20 cellular contexts compared by ENCODE assay signal in genomic region chr4:153206534-153206933, GRCh38. TPM values are rescaled to one million over a fixed set of nuclear protein-coding genes. Genes with fewer than 3 reads are reported as not detected.
DNase-seq lines count a peak whose midpoint lies in the region; ATAC-seq and TF ChIP-seq lines count a peak whose summit lies in the region.
"Had no signal": no experiment of that assay in that cellular context is flagged by ENCODE, and none has a peak within 500 bp of the region (broad histone marks: within the 10 kb centered on the region; RNA-seq: fewer than 3 reads in every experiment).

No MANE protein-coding gene starts in this region.

- H3K27ac Mint-ChIP-seq in T-helper 17 cell: no peak overlapping the region
- peak overlapping the region; percentile 99 for H3K27ac Mint-ChIP-seq in neural crest cell (ENCODE audit: unreplicated experiment)
- H3K27ac Mint-ChIP-seq: activated CD4-positive, alpha-beta T cell treated with anti-CD3 and anti-CD28 coated beads, Interleukin-2, amount 10 ng/mL, durations not matched to agents 24 days and 14 days; CD8-positive, alpha-beta T cell; stimulated activated memory B cell treated with anti-CD40 and anti-IgM and Interleukin-4, amounts not matched to agents 10 μg/mL and 1 μg/mL and 100 μg/mL, for 72 hours; T-helper 2 cell treated with Interferon-gamma antibody and Interleukin-4, amounts not matched to agents 5 μg/mL and 100 μg/mL, for 36 hours had no signal

- no peak for TF ChIP-seq CTCF in neural crest cell (conservative IDR thresholded peaks at IDR 0.05)
- TF ChIP-seq CTCF in GM10248 (IDR thresholded peaks at IDR 0.05; ENCODE audit: control extremely low read depth, extremely low read depth, low read depth, missing control alignments): no peak

- CTCF ChIA-PET in GM10248 (lab: Yijun Ruan, JAX): interaction anchor here (1.0 to 1.8 kb wide), 2 partner anchors 8 to 64 kb away, joined by 3 to 7 read pairs; no protein-coding TSS in a partner anchor

- H3K36me3 Mint-ChIP-seq in T-helper 17 cell (ENCODE audit: low read depth): no peaks in the 10 kb centered on the region
- H3K36me3 Mint-ChIP-seq in neural crest cell (ENCODE audit: low read depth): no peaks in the 10 kb centered on the region
- H3K36me3 Mint-ChIP-seq: CD8-positive, alpha-beta T cell; stimulated activated memory B cell treated with anti-CD40 and anti-IgM and Interleukin-4, amounts not matched to agents 10 μg/mL and 1 μg/mL and 100 μg/mL, for 72 hours had no signal

- H3K4me3 ChIP-seq in iPS DF 6.9 (ENCODE audit: low read length): peak overlapping the region; percentile 7; the same call in 1 of the 2 replicates
- H3K4me3 ChIP-seq: skin epidermis, upper lobe of right lung had no signal

- H3K4me3 Mint-ChIP-seq in T-helper 17 cell (peak overlapping the region; percentile 68), neural crest cell (peak overlapping the region; percentile 87)
- H3K4me3 Mint-ChIP-seq: activated CD4-positive, alpha-beta T cell treated with anti-CD3 and anti-CD28 coated beads, Interleukin-2, amount 10 ng/mL, durations not matched to agents 24 days and 14 days; CD8-positive, alpha-beta T cell; stimulated activated memory B cell treated with anti-CD40 and anti-IgM and Interleukin-4, amounts not matched to agents 10 μg/mL and 1 μg/mL and 100 μg/mL, for 72 hours; T-helper 2 cell treated with Interferon-gamma antibody and Interleukin-4, amounts not matched to agents 5 μg/mL and 100 μg/mL, for 36 hours had no signal

- H3K9me3 ChIP-seq in T-helper 17 cell (ENCODE audit: control insufficient read depth, low read length, poor library complexity, severe bottlenecking) (no peaks in the 10 kb centered on the region), iPS DF 6.9 (ENCODE audit: control insufficient read depth, insufficient read depth, low read length) (no peaks in the 10 kb centered on the region)
- H3K9me3 ChIP-seq: pancreas, upper lobe of right lung had no signal

- H3K9me3 Mint-ChIP-seq in neural crest cell: no peaks in the 10 kb centered on the region
- H3K9me3 Mint-ChIP-seq: activated CD4-positive, alpha-beta T cell treated with anti-CD3 and anti-CD28 coated beads, Interleukin-2, amount 10 ng/mL, durations not matched to agents 24 days and 14 days; CD8-positive, alpha-beta T cell; stimulated activated memory B cell treated with anti-CD40 and anti-IgM and Interleukin-4, amounts not matched to agents 10 μg/mL and 1 μg/mL and 100 μg/mL, for 72 hours; T-helper 2 cell treated with Interferon-gamma antibody and Interleukin-4, amounts not matched to agents 5 μg/mL and 100 μg/mL, for 36 hours had no signal

- no peak overlapping the region for H3K27ac ChIP-seq in iPS DF 6.9 (ENCODE audit: low read length)
- H3K27ac ChIP-seq: foreskin keratinocyte, skin epidermis, upper lobe of right lung had no signal

- peaks cover 5% of the 10 kb centered on the region; the same call in 1 of the 2 replicates for H3K4me1 ChIP-seq in iPS DF 6.9 (ENCODE audit: control insufficient read depth, insufficient read depth, low read length)
- H3K4me1 ChIP-seq: upper lobe of right lung had no signal

- POLR2A ChIA-PET in GM10248 (lab: Yijun Ruan, JAX): no interaction called here

- peak; percentile 81 for DNase-seq in ELF-1 (ENCODE audit: low read depth, low spot score)
- no peak for DNase-seq in T-helper 17 cell
- DNase-seq in iPS DF 6.9 (ENCODE audit: low read depth, low spot score): no peak
- DNase-seq in neural crest cell (ENCODE audit: low read depth, low spot score): no peak
- no peak for DNase-seq in activated CD4-positive, alpha-beta T cell treated with anti-CD3 and anti-CD28 coated beads for 1 hour
- DNase-seq in H4 (ENCODE audit: low spot score): no peak
- DNase-seq in GM10248 (ENCODE audit: extremely low spot score): no peak
- DNase-seq: activated T-cell treated with anti-CD3 and anti-CD28 coated beads for 4 hours; CD8-positive, alpha-beta T cell; central memory CD4-positive, alpha-beta T cell; midbrain; NCI-H1092; upper lobe of right lung had no signal

- H3K36me3 ChIP-seq in iPS DF 6.9 (ENCODE audit: control insufficient read depth, insufficient read depth, low read length): 0 out of 2 replicates have a peak, but pooled peaks cover 2% of the 10 kb centered on the region
- H3K36me3 ChIP-seq: pancreas, upper lobe of right lung had no signal

- H3K27me3 ChIP-seq in iPS DF 6.9 (ENCODE audit: control insufficient read depth, insufficient read depth, low read length): no peaks in the 10 kb centered on the region
- H3K27me3 ChIP-seq: pancreas, upper lobe of right lung had no signal

- WGBS in iPS DF 6.9 (ENCODE audit: insufficient coverage, insufficient read length): no CpG with 5 or more reads among the region's 5 CpGs

- ATAC-seq in T-helper 17 cell (no peak), GM21447 (IDR thresholded peaks at IDR 0.05; ENCODE audit: unreplicated experiment) (no peak)
- ATAC-seq: CD8-positive, alpha-beta T cell; stimulated activated memory B cell treated with anti-CD40 and anti-IgM and Interleukin-4, amounts not matched to agents 10 μg/mL and 1 μg/mL and 100 μg/mL, for 72 hours had no signal

- no peaks in the 10 kb centered on the region for H3K27me3 Mint-ChIP-seq in T-helper 17 cell
- no peaks in the 10 kb centered on the region for H3K27me3 Mint-ChIP-seq in neural crest cell (ENCODE audit: low read depth)

- H3K4me1 Mint-ChIP-seq in T-helper 17 cell: peaks cover 20% of the 10 kb centered on the region
- peaks cover 73% of the 10 kb centered on the region for H3K4me1 Mint-ChIP-seq in neural crest cell

RNA-seq across cellular contexts. Expression of gene TRIM2, which starts 2.3 kb away (rescaled TPM):
- total RNA-seq in T-helper 17 cell (1 to 10 TPM; 4.3 to 9.5 TPM), neural crest cell (105 and 106 TPM in 2 replicates)
- 16.5 and 22.0 TPM in 2 replicates for total RNA-seq in H4 (2014; rRNA removed; shearing (Covaris generic))
- total RNA-seq: activated CD4-positive, alpha-beta T cell treated with anti-CD3 and anti-CD28 coated beads, Interleukin-2, amount 10 ng/mL, durations not matched to agents 24 days and 14 days had no signal
